In the genomic region with DNA sequence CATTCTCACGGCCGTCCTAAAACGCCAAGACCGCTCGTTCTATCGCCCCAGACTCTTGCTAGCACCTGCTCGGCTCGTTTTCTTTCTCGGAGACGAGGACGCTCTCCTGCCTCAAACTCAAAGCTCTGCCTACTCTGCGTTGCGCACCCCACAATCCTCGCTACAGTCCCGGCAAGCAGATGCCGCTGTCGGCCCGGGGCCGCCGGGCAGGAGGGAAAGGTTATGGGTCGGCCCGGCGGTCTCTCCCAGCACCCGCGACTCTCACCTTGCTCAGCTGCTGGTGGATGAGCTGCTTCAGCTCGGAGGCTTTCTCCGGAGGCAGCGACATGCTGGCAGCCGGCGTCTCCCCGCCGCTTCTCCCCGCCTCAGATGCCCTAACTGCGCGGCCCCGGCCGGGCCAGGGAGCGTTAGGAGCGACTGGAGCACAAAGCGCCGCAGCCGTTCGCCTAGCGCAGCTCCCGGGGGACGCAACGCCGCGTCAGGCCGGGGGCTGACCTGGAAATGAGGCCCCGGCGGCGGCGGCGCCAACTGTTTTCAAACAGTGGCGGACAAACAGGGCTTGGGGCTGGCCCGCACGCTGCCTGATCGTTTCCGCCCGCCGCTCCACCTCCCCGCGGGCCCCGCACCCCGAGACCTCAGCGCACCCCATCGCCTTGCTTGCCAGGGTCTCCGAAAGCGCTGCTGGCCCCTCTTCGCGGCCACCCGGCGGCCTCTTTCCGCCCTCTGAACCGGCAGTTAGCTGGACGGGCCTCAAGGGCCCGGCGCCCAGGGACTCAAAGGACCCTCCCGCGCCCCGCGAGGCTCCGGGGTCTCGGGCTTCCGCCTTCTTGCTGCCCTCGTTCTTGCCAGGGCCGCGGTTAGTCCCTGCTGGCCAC, we compare ENCODE assay signal across 1 cellular context.
TF ChIP-seq lines count a peak whose summit lies in the region.

A gene with protein sequence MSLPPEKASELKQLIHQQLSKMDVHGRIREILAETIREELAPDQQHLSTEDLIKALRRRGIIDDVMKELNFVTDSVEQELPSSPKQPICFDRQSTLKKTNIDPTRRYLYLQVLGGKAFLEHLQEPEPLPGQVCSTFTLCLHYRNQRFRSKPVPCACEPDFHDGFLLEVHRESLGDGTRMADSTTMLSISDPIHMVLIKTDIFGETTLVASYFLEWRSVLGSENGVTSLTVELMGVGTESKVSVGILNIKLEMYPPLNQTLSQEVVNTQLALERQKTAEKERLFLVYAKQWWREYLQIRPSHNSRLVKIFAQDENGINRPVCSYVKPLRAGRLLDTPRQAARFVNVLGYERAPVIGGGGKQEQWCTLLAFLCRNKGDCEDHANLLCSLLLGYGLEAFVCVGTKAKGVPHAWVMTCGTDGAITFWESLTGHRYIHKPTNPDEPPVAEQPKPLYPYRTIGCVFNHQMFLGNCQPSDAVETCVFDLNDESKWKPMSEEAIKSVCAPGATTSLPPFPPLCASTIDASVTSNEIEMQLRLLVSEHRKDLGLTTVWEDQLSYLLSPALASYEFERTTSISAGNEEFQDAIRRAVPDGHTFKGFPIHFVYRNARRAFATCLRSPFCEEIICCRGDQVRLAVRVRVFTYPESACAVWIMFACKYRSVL (minus strand): TSS at position 503 of the 875 bp plus-strand sequence. CDS start 175 bp downstream, at position 328.
A gene with protein sequence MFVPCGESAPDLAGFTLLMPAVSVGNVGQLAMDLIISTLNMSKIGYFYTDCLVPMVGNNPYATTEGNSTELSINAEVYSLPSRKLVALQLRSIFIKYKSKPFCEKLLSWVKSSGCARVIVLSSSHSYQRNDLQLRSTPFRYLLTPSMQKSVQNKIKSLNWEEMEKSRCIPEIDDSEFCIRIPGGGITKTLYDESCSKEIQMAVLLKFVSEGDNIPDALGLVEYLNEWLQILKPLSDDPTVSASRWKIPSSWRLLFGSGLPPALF (plus strand): TSS at position 822 of the 875 bp plus-strand sequence. CDS start 66 bp downstream, outside the sequence.

TF ChIP-seq in HepG2, 621 proteins besides CTCF, POLR2A, EP300 and RAD21 (continued from another document and continues in another):
- TF ChIP-seq REST (IDR thresholded peaks at IDR 0.05; ENCODE audit: borderline replicate concordance in 1 of 2, low read depth in 1 of 2, low read length in 2 of 2), result peak in 1 of 2 experiments; percentile 30; a peak in 1 of 4 replicates
- TF ChIP-seq KAT7 (CRISPR knock-in tag; IDR thresholded peaks at IDR 0.05; ENCODE audit: borderline replicate concordance), result peak; percentile 72; the same call in 1 of the 2 replicates
- peak; percentile 77; the same call in 1 of the 2 replicates for TF ChIP-seq ZNF256 (CRISPR knock-in tag; conservative IDR thresholded peaks at IDR 0.05)
- 0 out of 2 replicates have a peak, but pooled peaks have one; percentile 67 for TF ChIP-seq KLF11 (CRISPR knock-in tag; IDR thresholded peaks at IDR 0.05)
- TF ChIP-seq ZNF350 (CRISPR knock-in tag; IDR thresholded peaks at IDR 0.05; ENCODE audit: borderline replicate concordance, low read depth), result peak; percentile 77; the same call in 1 of the 2 replicates
- TF ChIP-seq, protein P1, sequence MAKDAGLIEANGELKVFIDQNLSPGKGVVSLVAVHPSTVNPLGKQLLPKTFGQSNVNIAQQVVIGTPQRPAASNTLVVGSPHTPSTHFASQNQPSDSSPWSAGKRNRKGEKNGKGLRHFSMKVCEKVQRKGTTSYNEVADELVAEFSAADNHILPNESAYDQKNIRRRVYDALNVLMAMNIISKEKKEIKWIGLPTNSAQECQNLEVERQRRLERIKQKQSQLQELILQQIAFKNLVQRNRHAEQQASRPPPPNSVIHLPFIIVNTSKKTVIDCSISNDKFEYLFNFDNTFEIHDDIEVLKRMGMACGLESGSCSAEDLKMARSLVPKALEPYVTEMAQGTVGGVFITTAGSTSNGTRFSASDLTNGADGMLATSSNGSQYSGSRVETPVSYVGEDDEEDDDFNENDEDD (CRISPR knock-in tag; IDR thresholded peaks at IDR 0.05; ENCODE audit: borderline replicate concordance), result peak; percentile 93
- TF ChIP-seq ZNF703 (CRISPR knock-in tag; IDR thresholded peaks at IDR 0.05; ENCODE audit: borderline replicate concordance), result 0 out of 2 replicates have a peak, but pooled peaks have one; percentile 49
- TF ChIP-seq, protein P2, sequence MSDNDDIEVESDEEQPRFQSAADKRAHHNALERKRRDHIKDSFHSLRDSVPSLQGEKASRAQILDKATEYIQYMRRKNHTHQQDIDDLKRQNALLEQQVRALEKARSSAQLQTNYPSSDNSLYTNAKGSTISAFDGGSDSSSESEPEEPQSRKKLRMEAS (IDR thresholded peaks at IDR 0.05), result peak; percentile 56; the same call in 1 of the 2 replicates
- peak; percentile 51; the same call in 1 of the 2 replicates for TF ChIP-seq ZNF20 (CRISPR knock-in tag; IDR thresholded peaks at IDR 0.05)
- TF ChIP-seq SIN3B (IDR thresholded peaks at IDR 0.05; ENCODE audit: low read length), result peak; percentile 15; the same call in 1 of the 2 replicates
- peak; percentile 50; the same call in 1 of the 2 replicates for TF ChIP-seq ZMYM3 (CRISPR knock-in tag; IDR thresholded peaks at IDR 0.05)
- TF ChIP-seq FOXA1 (IDR thresholded peaks at IDR 0.05), result no peak
- TF ChIP-seq FOXA1 (CRISPR knock-in tag; IDR thresholded peaks at IDR 0.05), result peak; percentile 13; the same call in 1 of the 2 replicates
- peak; percentile 79 for TF ChIP-seq NR2C2 (CRISPR knock-in tag; IDR thresholded peaks at IDR 0.05; ENCODE audit: borderline replicate concordance)
- no peak for TF ChIP-seq GABPA (IDR thresholded peaks at IDR 0.05; ENCODE audit: low read depth, low read length)
- peak; percentile 58 for TF ChIP-seq GABPA (CRISPR knock-in tag; IDR thresholded peaks at IDR 0.05; ENCODE audit: low read depth)
- TF ChIP-seq, protein P3, sequence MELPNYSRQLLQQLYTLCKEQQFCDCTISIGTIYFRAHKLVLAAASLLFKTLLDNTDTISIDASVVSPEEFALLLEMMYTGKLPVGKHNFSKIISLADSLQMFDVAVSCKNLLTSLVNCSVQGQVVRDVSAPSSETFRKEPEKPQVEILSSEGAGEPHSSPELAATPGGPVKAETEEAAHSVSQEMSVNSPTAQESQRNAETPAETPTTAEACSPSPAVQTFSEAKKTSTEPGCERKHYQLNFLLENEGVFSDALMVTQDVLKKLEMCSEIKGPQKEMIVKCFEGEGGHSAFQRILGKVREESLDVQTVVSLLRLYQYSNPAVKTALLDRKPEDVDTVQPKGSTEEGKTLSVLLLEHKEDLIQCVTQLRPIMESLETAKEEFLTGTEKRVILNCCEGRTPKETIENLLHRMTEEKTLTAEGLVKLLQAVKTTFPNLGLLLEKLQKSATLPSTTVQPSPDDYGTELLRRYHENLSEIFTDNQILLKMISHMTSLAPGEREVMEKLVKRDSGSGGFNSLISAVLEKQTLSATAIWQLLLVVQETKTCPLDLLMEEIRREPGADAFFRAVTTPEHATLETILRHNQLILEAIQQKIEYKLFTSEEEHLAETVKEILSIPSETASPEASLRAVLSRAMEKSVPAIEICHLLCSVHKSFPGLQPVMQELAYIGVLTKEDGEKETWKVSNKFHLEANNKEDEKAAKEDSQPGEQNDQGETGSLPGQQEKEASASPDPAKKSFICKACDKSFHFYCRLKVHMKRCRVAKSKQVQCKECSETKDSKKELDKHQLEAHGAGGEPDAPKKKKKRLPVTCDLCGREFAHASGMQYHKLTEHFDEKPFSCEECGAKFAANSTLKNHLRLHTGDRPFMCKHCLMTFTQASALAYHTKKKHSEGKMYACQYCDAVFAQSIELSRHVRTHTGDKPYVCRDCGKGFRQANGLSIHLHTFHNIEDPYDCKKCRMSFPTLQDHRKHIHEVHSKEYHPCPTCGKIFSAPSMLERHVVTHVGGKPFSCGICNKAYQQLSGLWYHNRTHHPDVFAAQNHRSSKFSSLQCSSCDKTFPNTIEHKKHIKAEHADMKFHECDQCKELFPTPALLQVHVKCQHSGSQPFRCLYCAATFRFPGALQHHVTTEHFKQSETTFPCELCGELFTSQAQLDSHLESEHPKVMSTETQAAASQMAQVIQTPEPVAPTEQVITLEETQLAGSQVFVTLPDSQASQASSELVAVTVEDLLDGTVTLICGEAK (IDR thresholded peaks at IDR 0.05), result no peak
- TF ChIP-seq, protein P3 (CRISPR knock-in tag; IDR thresholded peaks at IDR 0.05), result peak; percentile 76; the same call in 1 of the 2 replicates
- TF ChIP-seq ZSCAN20 (CRISPR knock-in tag; IDR thresholded peaks at IDR 0.05; ENCODE audit: borderline replicate concordance), result 0 out of 2 replicates have a peak, but pooled peaks have one; percentile 42
- no peak for TF ChIP-seq ZFP36L1 (CRISPR knock-in tag; IDR thresholded peaks at IDR 0.05)
- TF ChIP-seq RARA (CRISPR knock-in tag; IDR thresholded peaks at IDR 0.05), result peak; percentile 24; the same call in 1 of the 2 replicates
- TF ChIP-seq THYN1 (CRISPR knock-in tag; IDR thresholded peaks at IDR 0.05; ENCODE audit: borderline replicate concordance, low read depth), result 0 out of 2 replicates have a peak, but pooled peaks have one; percentile 53
- TF ChIP-seq CHD2 (IDR thresholded peaks at IDR 0.05; ENCODE audit: low read depth, low read length), result peak; percentile 91
- TF ChIP-seq CREM (IDR thresholded peaks at IDR 0.05), result peak; percentile 51; the same call in 1 of the 2 replicates
- no peak for TF ChIP-seq CREM (CRISPR knock-in tag; IDR thresholded peaks at IDR 0.05)
- TF ChIP-seq, protein P4, sequence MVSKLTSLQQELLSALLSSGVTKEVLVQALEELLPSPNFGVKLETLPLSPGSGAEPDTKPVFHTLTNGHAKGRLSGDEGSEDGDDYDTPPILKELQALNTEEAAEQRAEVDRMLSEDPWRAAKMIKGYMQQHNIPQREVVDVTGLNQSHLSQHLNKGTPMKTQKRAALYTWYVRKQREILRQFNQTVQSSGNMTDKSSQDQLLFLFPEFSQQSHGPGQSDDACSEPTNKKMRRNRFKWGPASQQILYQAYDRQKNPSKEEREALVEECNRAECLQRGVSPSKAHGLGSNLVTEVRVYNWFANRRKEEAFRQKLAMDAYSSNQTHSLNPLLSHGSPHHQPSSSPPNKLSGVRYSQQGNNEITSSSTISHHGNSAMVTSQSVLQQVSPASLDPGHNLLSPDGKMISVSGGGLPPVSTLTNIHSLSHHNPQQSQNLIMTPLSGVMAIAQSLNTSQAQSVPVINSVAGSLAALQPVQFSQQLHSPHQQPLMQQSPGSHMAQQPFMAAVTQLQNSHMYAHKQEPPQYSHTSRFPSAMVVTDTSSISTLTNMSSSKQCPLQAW (CRISPR knock-in tag; IDR thresholded peaks at IDR 0.05), result peak; percentile 15; the same call in 1 of the 2 replicates
- TF ChIP-seq FOXK1 (CRISPR knock-in tag; IDR thresholded peaks at IDR 0.05; ENCODE audit: borderline replicate concordance, low read depth), result peak; percentile 75
- TF ChIP-seq ZBTB39 (CRISPR knock-in tag; IDR thresholded peaks at IDR 0.05), result 0 out of 2 replicates have a peak, but pooled peaks have one; percentile 37
- no peak; the same call in 1 of the 2 replicates for TF ChIP-seq BRCA1 (CRISPR knock-in tag; IDR thresholded peaks at IDR 0.05)
